In the genomic region with DNA sequence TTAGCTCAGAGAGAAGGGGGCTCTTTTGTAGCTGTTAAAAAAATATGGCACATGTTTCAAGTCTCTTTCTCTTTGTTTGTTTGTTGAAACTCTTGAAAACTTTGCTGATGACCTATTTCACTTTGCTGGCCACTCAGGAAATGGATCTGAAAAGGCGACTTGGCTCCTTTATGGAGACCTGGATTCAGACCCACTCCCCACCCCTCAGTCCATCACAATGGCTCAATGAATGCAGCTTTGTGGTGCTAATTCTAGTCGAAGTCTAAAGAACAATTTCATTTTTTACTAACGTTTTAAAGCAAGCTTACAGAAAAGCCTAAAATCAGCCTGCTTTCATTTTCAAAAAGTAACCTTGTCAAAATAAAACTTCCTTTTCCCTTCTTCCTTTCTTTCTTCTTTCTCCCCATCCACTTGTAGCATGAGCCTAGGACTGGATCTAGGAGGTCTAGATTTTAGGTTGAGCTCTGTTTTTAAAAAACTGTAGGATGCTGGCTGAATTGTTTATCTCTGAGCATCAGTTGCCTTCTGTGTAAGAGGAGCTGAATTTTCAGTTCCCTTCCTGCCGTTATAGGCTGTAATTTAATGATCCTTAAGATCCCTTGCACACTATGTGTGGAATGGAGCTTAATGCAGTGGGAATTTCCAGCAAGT, we compare ENCODE assay signal across 25 cellular contexts.
"Had no signal": no experiment of that assay in that cellular context is flagged by ENCODE, and none has a peak within 500 bp of the region (broad histone marks: within the 10 kb centered on the region; RNA-seq: fewer than 3 reads in every experiment).

No MANE protein-coding gene starts in this region.

- DNase-seq: activated CD4-positive, alpha-beta T cell treated with anti-CD3 and anti-CD28 coated beads, Interleukin-2, amount 50 U/mL, for 1 hour; activated CD4-positive, CD25-positive, alpha-beta regulatory T cell treated with anti-CD3 and anti-CD28 coated beads, Interleukin-2, amount 50 U/mL, for 72 hours; activated CD8-positive, alpha-beta memory T cell treated with anti-CD3 and anti-CD28 coated beads for 24 hours; activated CD8-positive, alpha-beta memory T cell treated with anti-CD3 and anti-CD28 coated beads, Interleukin-2, amount 50 U/mL, for 48 hours; activated effector memory CD4-positive, alpha-beta T cell treated with Interleukin-2 at 50 U/mL for 16 hours; activated naive CD4-positive, alpha-beta T cell treated with anti-CD3 and anti-CD28 coated beads, Interleukin-2, amount 50 U/mL, for 16 hours; activated T-cell treated with anti-CD3 and anti-CD28 coated beads, Interleukin-2, amount 50 U/mL, for 48 hours; aorta; brain microvascular endothelial cell; central memory CD4-positive, alpha-beta T cell; gastrocnemius medialis; heart left ventricle; kidney; left lung; mammary epithelial cell; midbrain; nephron progenitor cell; occipital lobe; stimulated activated CD4-positive, alpha-beta T cell treated with anti-CD3 and anti-CD28 coated beads, Interleukin-12 subunit alpha, Interleukin-12 subunit beta, amount 100 ng/mL, for 4 hours; stimulated activated CD4-positive, alpha-beta T cell treated with anti-CD3 and anti-CD28 coated beads, Interleukin-2, amount 100 ng/mL, for 24 hours; stimulated activated naive CD4-positive, alpha-beta T cell treated with Interleukin-2 at 50 U/mL for 16 hours; tibial artery; uterus had no signal

- FAIRE-seq: colon, kidney had no signal

- H3K27ac ChIP-seq: brain microvascular endothelial cell, gastrocnemius medialis, heart left ventricle, left lung, right atrium auricular region, tibial artery, uterus had no signal

- H3K4me3 ChIP-seq: gastrocnemius medialis, heart left ventricle, left lung, right atrium auricular region, tibial artery, uterus had no signal

- H3K9me3 ChIP-seq: gastrocnemius medialis, heart left ventricle, left lung, right atrium auricular region, tibial artery, uterus had no signal

- H3K4me1 ChIP-seq: gastrocnemius medialis, heart left ventricle, left lung, right atrium auricular region, tibial artery, uterus had no signal

- H3K36me3 ChIP-seq: brain microvascular endothelial cell, gastrocnemius medialis, heart left ventricle, left lung, right atrium auricular region, tibial artery, uterus had no signal

- H3K27me3 ChIP-seq: heart left ventricle, left lung, right atrium auricular region, uterus had no signal
